In the genomic region with DNA sequence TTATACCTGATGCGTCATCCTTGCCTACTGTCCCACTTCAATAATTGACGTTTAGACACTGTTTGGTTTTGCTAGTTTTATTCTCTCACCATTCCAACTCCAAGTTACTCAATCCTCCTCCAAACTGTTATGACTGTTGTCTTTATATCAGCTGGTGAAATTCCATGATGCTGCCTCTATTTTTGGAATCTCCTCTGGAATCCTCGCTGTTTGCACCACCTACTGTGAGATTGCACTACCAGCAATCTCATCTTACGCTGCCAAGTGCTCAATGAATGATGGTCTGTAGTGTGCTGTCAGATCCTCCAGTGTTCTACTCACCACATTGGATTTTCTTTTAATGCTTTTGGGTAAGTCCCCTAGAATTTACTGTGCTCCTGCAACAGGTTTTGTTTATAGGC, we compare ENCODE assay signal across 13 cellular contexts. TPM values are rescaled to one million over a fixed set of nuclear protein-coding genes. Genes with fewer than 3 reads are reported as not detected.
DNase-seq lines count a peak whose midpoint lies in the region; ATAC-seq and TF ChIP-seq lines count a peak whose summit lies in the region.
"Had no signal": no experiment of that assay in that cellular context is flagged by ENCODE, and none has a peak within 500 bp of the region (broad histone marks: within the 10 kb centered on the region; RNA-seq: fewer than 3 reads in every experiment).

No MANE protein-coding gene starts in this region.

- H3K27ac Mint-ChIP-seq in brain = peak overlapping the region in 3 of 5 experiments; percentile 11 to 49 (median 28)

- H3K4me1 Mint-ChIP-seq in brain = peaks cover 41% of the 10 kb centered on the region

- no peaks in the 10 kb centered on the region for H3K9me3 ChIP-seq in upper lobe of left lung
- H3K9me3 ChIP-seq: A549, SJSA1, suprapubic skin had no signal

- no peak overlapping the region for H3K27ac ChIP-seq in upper lobe of left lung
- H3K27ac ChIP-seq: A549, SJSA1, suprapubic skin had no signal

- TF ChIP-seq CTCF in brain (conservative IDR thresholded peaks at IDR 0.05) (no peak), upper lobe of left lung (IDR thresholded peaks at IDR 0.05) (no peak)

- H3K36me3 ChIP-seq in upper lobe of left lung = no peaks in the 10 kb centered on the region
- H3K36me3 ChIP-seq: SJSA1, suprapubic skin had no signal

- H3K4me3 Mint-ChIP-seq in brain = peak overlapping the region in 1 of 5 experiments; percentile 15

- no peaks in the 10 kb centered on the region for H3K27me3 ChIP-seq in upper lobe of left lung
- H3K27me3 ChIP-seq: SJSA1, suprapubic skin had no signal

- ATAC-seq in upper lobe of left lung (ENCODE audit: low FRiP score in 2 of 2) = peak; percentile 40 to 56
- no peak for ATAC-seq in HG03354 (IDR thresholded peaks at IDR 0.05; ENCODE audit: poor library complexity, severe bottlenecking, unreplicated experiment)
- ATAC-seq: A549 had no signal

- H3K27me3 Mint-ChIP-seq in brain = peaks cover 4% of the 10 kb centered on the region

- H3K4me3 ChIP-seq in upper lobe of left lung = no peak overlapping the region
- H3K4me3 ChIP-seq: A549, SJSA1, suprapubic skin had no signal

- no peak for TF ChIP-seq EP300 in upper lobe of left lung (IDR thresholded peaks at IDR 0.05)

- 75 to 76% methylated on average over 4 of the region's 4 CpGs for WGBS in upper lobe of left lung, 2 donors

- TF ChIP-seq POLR2A in upper lobe of left lung (IDR thresholded peaks at IDR 0.05) = no peak

- no peaks in the 10 kb centered on the region for H3K9me3 Mint-ChIP-seq in brain

- no peaks in the 10 kb centered on the region for H3K4me1 ChIP-seq in upper lobe of left lung
- H3K4me1 ChIP-seq: A549, SJSA1 had no signal

- H3K36me3 Mint-ChIP-seq in brain = no peaks in the 10 kb centered on the region

- DNase-seq in NCI-H2227 (lab: John Stamatoyannopoulos, UW; ENCODE audit: unreplicated experiment) = peak; percentile 8
- DNase-seq in NCI-H2227 treated with DMSO at 0.1 percent for 48 hours (lab: John Stamatoyannopoulos, UW) = no peak
- DNase-seq in iPS-NIHi11 (ENCODE audit: low spot score) = peak; percentile 16
- no peak for DNase-seq in upper lobe of left lung
- no peak for DNase-seq in stimulated activated CD4-positive, alpha-beta T cell treated with anti-CD3 and anti-CD28 coated beads, Interleukin-12 subunit alpha, Interleukin-12 subunit beta, amount 100 ng/mL, for 4 hours
- no peak for DNase-seq in NOMO-1 treated with DMSO at 0.1 percent for 48 hours (lab: John Stamatoyannopoulos, UW; ENCODE audit: unreplicated experiment)
- DNase-seq: amniotic stem cell, NCI-H2107 had no signal

RNA-seq across cellular contexts. Expression of a gene that starts 13.2 kb away (rescaled TPM):
- polyA plus RNA-seq in brain (ENCODE audit: insufficient read depth, low read depth, low replicate concordance) = 2.2 TPM
- total RNA-seq in upper lobe of left lung = 10 to 100 TPM in 1 of 6 donors, 1 to 10 TPM in 5; 3.9 to 12.1 (median 4.5) TPM

Comparison
In these comparisons a context has a peak if more than half of its experiments do, and no peak if none do; other contexts are left out.
1. DNase-seq: peak in NCI-H2227 (single experiment) and iPS-NIHi11 (single experiment); none in NCI-H2227 treated with DMSO at 0.1 percent for 48 hours (single experiment), upper lobe of left lung (0 of 2), stimulated activated CD4-positive, alpha-beta T cell treated with anti-CD3 and anti-CD28 coated beads, Interleukin-12 subunit alpha, Interleukin-12 subunit beta, amount 100 ng/mL, for 4 hours (single experiment) and NOMO-1 treated with DMSO at 0.1 percent for 48 hours (single experiment).